33 cellular contexts compared by ENCODE assay signal in genomic region chr1:62401034-62401433, GRCh38. TPM values are rescaled to one million over a fixed set of nuclear protein-coding genes. Genes with fewer than 3 reads are reported as not detected.
DNase-seq lines count a peak whose midpoint lies in the region; ATAC-seq, FAIRE-seq and TF ChIP-seq lines count a peak whose summit lies in the region.
"Had no signal": no experiment of that assay in that cellular context is flagged by ENCODE, and none has a peak within 500 bp of the region (broad histone marks: within the 10 kb centered on the region; RNA-seq: fewer than 3 reads in every experiment).

No MANE protein-coding gene starts in this region.

- no peak overlapping the region for H2BK20ac ChIP-seq in H1 (ENCODE audit: low read length)

- H3K27me3 Mint-ChIP-seq in activated CD4-positive, alpha-beta T cell treated with anti-CD3 and anti-CD28 coated beads, Interleukin-2, amount 10 ng/mL, durations not matched to agents 24 days and 14 days: peaks cover 1% of the 10 kb centered on the region
- H3K27me3 Mint-ChIP-seq: activated CD8-positive, alpha-beta memory T cell treated with anti-CD3 and anti-CD28 coated beads, Interleukin-2, amount 10 ng/mL, durations not matched to agents 7 days and 5 days; brain; CD4-positive, alpha-beta memory T cell; naive B cell; stimulated activated naive CD8-positive, alpha-beta T cell treated with anti-CD3 and anti-CD28 coated beads, Interleukin-15, Interleukin-2, amounts not matched to agents 100 ng/mL and 50 ng/mL, for 24 hours had no signal

- no peaks in the 10 kb centered on the region for H3K36me3 Mint-ChIP-seq in activated CD4-positive, alpha-beta T cell treated with anti-CD3 and anti-CD28 coated beads, Interleukin-2, amount 10 ng/mL, durations not matched to agents 24 days and 14 days (ENCODE audit: low read depth)
- H3K36me3 Mint-ChIP-seq: activated CD8-positive, alpha-beta memory T cell treated with anti-CD3 and anti-CD28 coated beads, Interleukin-2, amount 10 ng/mL, durations not matched to agents 7 days and 5 days; brain; CD4-positive, alpha-beta memory T cell; mesothelial cell of epicardium; naive B cell had no signal

- no peak overlapping the region for H2BK15ac ChIP-seq in H1 (ENCODE audit: low read length)

- H3K9ac ChIP-seq in H1 (replicated peaks in 1 of 4; ENCODE audit: extremely low read depth in 1 of 4, low read depth in 3 of 4, low read length in 3 of 4) (no peak overlapping the region), HepG2 (ENCODE audit: insufficient read depth, low read depth, low read length) (no peak overlapping the region)

- H3K4me1 Mint-ChIP-seq in activated CD4-positive, alpha-beta T cell treated with anti-CD3 and anti-CD28 coated beads, Interleukin-2, amount 10 ng/mL, durations not matched to agents 24 days and 14 days: no peaks in the 10 kb centered on the region
- H3K4me1 Mint-ChIP-seq: activated B cell treated with CpG ODN at 0.5 μM for 24 hours; activated CD8-positive, alpha-beta memory T cell treated with anti-CD3 and anti-CD28 coated beads, Interleukin-2, amount 10 ng/mL, durations not matched to agents 7 days and 5 days; CD4-positive, alpha-beta memory T cell; mesothelial cell of epicardium; naive B cell had no signal

- H3K4me3 ChIP-seq in A673 (ENCODE audit: low read depth, low read length, poor library complexity, severe bottlenecking) (no peak overlapping the region), H1 (ENCODE audit: extremely low read depth in 1 of 4, insufficient read depth in 2 of 4, low read depth in 3 of 4, low read length in 4 of 4) (no peak overlapping the region), HepG2 (replicated peaks in 1 of 3; ENCODE audit: insufficient read depth in 1 of 3, low read depth in 2 of 3, low read length in 3 of 3) (no peak overlapping the region)
- H3K4me3 ChIP-seq: adrenal gland, skin epidermis, thoracic aorta, uterus had no signal

- no peak overlapping the region for H3K56ac ChIP-seq in H1 (replicated peaks; ENCODE audit: insufficient read length, low read depth, low read length)

- H3K79me2 ChIP-seq in H1 (ENCODE audit: control insufficient read depth in 1 of 2, insufficient read depth in 2 of 2, low read length in 2 of 2): no peaks in the 10 kb centered on the region
- no peaks in the 10 kb centered on the region for H3K79me2 ChIP-seq in HepG2 (ENCODE audit: insufficient read depth, low read length)

- H3K9me3 ChIP-seq in A673 (ENCODE audit: low read depth, low read length, poor library complexity, severe bottlenecking) (no peaks in the 10 kb centered on the region), H1 (ENCODE audit: insufficient read depth in 2 of 2, low read depth in 1 of 2, low read length in 1 of 2) (no peaks in the 10 kb centered on the region), HepG2 (ENCODE audit: low read length) (no peaks in the 10 kb centered on the region)
- H3K9me3 ChIP-seq: adrenal gland, thoracic aorta, uterus had no signal

- H2BK120ac ChIP-seq in H1 (replicated peaks; ENCODE audit: low read depth, low read length): no peak overlapping the region

- H2BK5ac ChIP-seq in H1 (ENCODE audit: low read depth, low read length): no peak overlapping the region

- no peak overlapping the region for H4K91ac ChIP-seq in H1 (replicated peaks; ENCODE audit: insufficient read length, low read length)

- H3K4me3 Mint-ChIP-seq in activated CD4-positive, alpha-beta T cell treated with anti-CD3 and anti-CD28 coated beads, Interleukin-2, amount 10 ng/mL, durations not matched to agents 24 days and 14 days: no peak overlapping the region
- H3K4me3 Mint-ChIP-seq: activated B cell treated with CpG ODN at 0.5 μM for 24 hours; activated CD8-positive, alpha-beta memory T cell treated with anti-CD3 and anti-CD28 coated beads, Interleukin-2, amount 10 ng/mL, durations not matched to agents 7 days and 5 days; brain; CD4-positive, alpha-beta memory T cell; HFFc6; mesothelial cell of epicardium; naive B cell; stimulated activated naive CD8-positive, alpha-beta T cell treated with anti-CD3 and anti-CD28 coated beads, Interleukin-15, Interleukin-2, amounts not matched to agents 100 ng/mL and 50 ng/mL, for 24 hours had no signal

- no peak overlapping the region for H3K4ac ChIP-seq in H1 (replicated peaks; ENCODE audit: insufficient read length, low read depth, low read length)

- no peaks in the 10 kb centered on the region for H3K36me3 ChIP-seq in A673 (ENCODE audit: insufficient read depth, low read length, poor library complexity, severe bottlenecking)
- no peaks in the 10 kb centered on the region for H3K36me3 ChIP-seq in H1 (ENCODE audit: control insufficient read depth in 2 of 4, insufficient read depth in 4 of 4, low read length in 3 of 4)
- no peaks in the 10 kb centered on the region for H3K36me3 ChIP-seq in HepG2 (replicated peaks in 1 of 2; ENCODE audit: control insufficient read depth in 1 of 2, insufficient read depth in 2 of 2, low read length in 2 of 2)
- H3K36me3 ChIP-seq: adrenal gland, thoracic aorta, uterus had no signal

- no peak overlapping the region for H4K5ac ChIP-seq in H1 (ENCODE audit: insufficient read length, low read depth, low read length)

- peak; percentile 86 for DNase-seq in A673 (ENCODE audit: low spot score)
- peak; percentile 52 for DNase-seq in M059J (ENCODE audit: low read depth)
- peak; percentile 52 for DNase-seq in NCI-H345 treated with DMSO at 0.1 percent for 48 hours (lab: John Stamatoyannopoulos, UW; ENCODE audit: unreplicated experiment)
- no peak for DNase-seq in H1 (ENCODE audit: low read depth in 1 of 2, low spot score in 2 of 2)
- DNase-seq in activated CD4-positive, alpha-beta T cell treated with anti-CD3 and anti-CD28 coated beads, Interleukin-2, amount 10 ng/mL, durations not matched to agents 24 days and 14 days: no peak
- no peak for DNase-seq in HepG2 (ENCODE audit: low spot score)
- DNase-seq in globus pallidus (ENCODE audit: low spot score): no peak
- DNase-seq: 8988T; activated B cell treated with CpG ODN at 0.5 μM for 24 hours; activated CD8-positive, alpha-beta memory T cell treated with anti-CD3 and anti-CD28 coated beads, Interleukin-2, amount 10 ng/mL, durations not matched to agents 7 days and 5 days; activated T-cell treated with anti-CD3 and anti-CD28 coated beads, Interleukin-2, amount 50 U/mL, for 48 hours; adrenal gland; AML-193; CD4-positive, alpha-beta memory T cell; cerebellar nuclear complex; DMS153; glutamatergic neuron; HFFc6; left ventricle myocardium superior; naive B cell; NCI-H2029; nucleus accumbens; SIG-M5; uterus had no signal

- H4K20me1 ChIP-seq in H1 (replicated peaks in 1 of 2; ENCODE audit: control insufficient read depth in 1 of 2, insufficient read depth in 2 of 2, low read length in 2 of 2) (no peaks in the 10 kb centered on the region), HepG2 (ENCODE audit: insufficient read depth, low read length) (no peaks in the 10 kb centered on the region)

- WGBS in H1 (ENCODE audit: extremely low coverage in 1 of 2, insufficient coverage in 1 of 2, insufficient read length in 1 of 2, insufficient replicate concordance in 2 of 2, low coverage in 1 of 2, low lambda C conversion rate in 2 of 2, missing lambda C conversion rate in 1 of 2), 2 experiments: 45% methylated on average over 4 of the region's 4 CpGs; no CpG with 5 or more reads in 1 of the 2 experiments
- 62% methylated on average over 4 of the region's 4 CpGs for WGBS in HepG2 (ENCODE audit: low lambda C conversion rate)

- H3K18ac ChIP-seq in H1 (ENCODE audit: extremely low read depth, low read length): no peak overlapping the region

- H2AK5ac ChIP-seq in H1 (ENCODE audit: low read depth, low read length): no peak overlapping the region

- no peak for TF ChIP-seq EP300 in H1 (IDR thresholded peaks at IDR 0.05; ENCODE audit: borderline replicate concordance in 1 of 2, low read depth in 2 of 2, low read length in 2 of 2)
- no peak for TF ChIP-seq EP300 in HepG2 (IDR thresholded peaks at IDR 0.05; ENCODE audit: low read depth in 2 of 2, low read length in 2 of 2)
- TF ChIP-seq EP300 in HepG2 (CRISPR knock-in tag; IDR thresholded peaks at IDR 0.05; ENCODE audit: borderline replicate concordance): no peak

- no peaks in the 10 kb centered on the region for H3K23me2 ChIP-seq in H1 (ENCODE audit: low read depth, low read length)

- TF ChIP-seq POLR2A in H1 (IDR thresholded peaks at IDR 0.05; ENCODE audit: control extremely low read depth in 1 of 2, low read depth in 2 of 2, low read length in 2 of 2) (no peak), HepG2 (IDR thresholded peaks at IDR 0.05; ENCODE audit: insufficient read depth in 1 of 2, low read depth in 2 of 2, low read length in 2 of 2) (no peak)

- H3K9me3 Mint-ChIP-seq in activated CD4-positive, alpha-beta T cell treated with anti-CD3 and anti-CD28 coated beads, Interleukin-2, amount 10 ng/mL, durations not matched to agents 24 days and 14 days: no peaks in the 10 kb centered on the region
- H3K9me3 Mint-ChIP-seq: activated B cell treated with CpG ODN at 0.5 μM for 24 hours; CD4-positive, alpha-beta memory T cell; HFFc6; mesothelial cell of epicardium; naive B cell; stimulated activated naive CD8-positive, alpha-beta T cell treated with anti-CD3 and anti-CD28 coated beads, Interleukin-15, Interleukin-2, amounts not matched to agents 100 ng/mL and 50 ng/mL, for 24 hours had no signal

- intact Hi-C loops in A673 (cut with micrococcal nuclease; ENCODE audit: unreplicated experiment): loop anchor here (2.0 kb wide), 1 partner anchor 14 kb away; no protein-coding TSS in a partner anchor
- intact Hi-C loops in activated CD4-positive, alpha-beta T cell treated with anti-CD3 and anti-CD28 coated beads, Interleukin-2, amount 10 ng/mL, durations not matched to agents 24 days and 14 days (cut with micrococcal nuclease): loop anchor here (10.0 kb wide), 1 partner anchor 344 kb away; no protein-coding TSS in a partner anchor
- intact Hi-C loops in HepG2 (cut with micrococcal nuclease; ENCODE audit: unreplicated experiment): no loop called here

- no peak overlapping the region for H3K23ac ChIP-seq in H1 (ENCODE audit: insufficient read length)

- H3K27me3 ChIP-seq in A673 (replicated peaks; ENCODE audit: insufficient read depth, low read depth, low read length, poor library complexity): peaks cover 9% of the 10 kb centered on the region
- H3K27me3 ChIP-seq in H1 (replicated peaks in 1 of 4; ENCODE audit: control insufficient read depth in 3 of 4, extremely low read depth in 1 of 4, insufficient read depth in 3 of 4, low read length in 3 of 4): 0 out of 7 replicates have a peak, but pooled peaks cover 0 to 3% (median 0%) of the 10 kb centered on the region in 4 experiments
- no peaks in the 10 kb centered on the region for H3K27me3 ChIP-seq in HepG2 (ENCODE audit: control insufficient read depth in 1 of 2, insufficient read depth in 2 of 2, low read length in 2 of 2)
- H3K27me3 ChIP-seq: adrenal gland, uterus had no signal

- BruUV-seq in A673 (replicated peaks; lab: Mats Ljungman, UMichigan): no TSS peak
- no TSS peak for BruUV-seq in HepG2 (replicated peaks; lab: Mats Ljungman, UMichigan)

- FAIRE-seq in H1 (lab: Jason Lieb, UNC) (no peak), HepG2 (lab: Jason Lieb, UNC) (no peak)
- FAIRE-seq: endothelial cell of umbilical vein, keratinocyte had no signal

- in situ Hi-C loops in HepG2 (cut with HindIII; ENCODE audit: extremely low pct_ligation_motif_present, low pct_unique_long_range_greater_than_20kb): no loop called here

- TF ChIP-seq CTCF in A673 (conservative IDR thresholded peaks at IDR 0.05; ENCODE audit: low read depth, low read length) (no peak), H1 (IDR thresholded peaks at IDR 0.05; ENCODE audit: control extremely low read depth in 1 of 3, insufficient read depth in 1 of 3, low read depth in 1 of 3, low read length in 3 of 3) (no peak), HepG2 (CRISPR knock-in tag; IDR thresholded peaks at IDR 0.05) (no peak)

- H3K4me1 ChIP-seq in A673 (ENCODE audit: insufficient read depth, low read length, poor library complexity, severe bottlenecking) (no peaks in the 10 kb centered on the region), H1 (replicated peaks in 1 of 4; ENCODE audit: control insufficient read depth in 3 of 4, insufficient read depth in 4 of 4, low read length in 3 of 4) (peaks cover 0 to 13% (median 7%) of the 10 kb centered on the region in 4 experiments; a peak in 3 of 7 replicates), HepG2 (ENCODE audit: insufficient read depth, low read length) (no peaks in the 10 kb centered on the region)
- H3K4me1 ChIP-seq: adrenal gland, uterus had no signal

- CTCF ChIA-PET in A673 (lab: Charles Lee) (interaction anchor here (0.5 to 1.7 kb wide), 2 partner anchors 58 to 225 kb away, joined by 5 to 10 read pairs; no protein-coding TSS in a partner anchor), H1 (lab: Charles Lee; ENCODE audit: partially characterized antibody) (interaction anchor here (0.9 to 15.5 kb wide), 5 partner anchors 9 to 319 kb away, joined by 3 to 191 read pairs (median 5); no protein-coding TSS in a partner anchor), HepG2 (lab: Yijun Ruan, JAX; ENCODE audit: low intra/inter-chr PET ratio, low total read pairs) (no interaction called here)

- no peaks in the 10 kb centered on the region for H3K79me1 ChIP-seq in H1 (ENCODE audit: low read depth, low read length)

- H3K27ac ChIP-seq in A673 (ENCODE audit: low read depth, low read length, poor library complexity, severe bottlenecking): no peak overlapping the region
- H3K27ac ChIP-seq in H1 (ENCODE audit: low read depth, low read length): no peak overlapping the region
- no peak overlapping the region for H3K27ac ChIP-seq in HepG2 (ENCODE audit: extremely low read length, insufficient read depth, low read length)
- H3K27ac ChIP-seq: adrenal gland, skin epidermis, thoracic aorta, uterus had no signal

- H2AFZ ChIP-seq in H1 (ENCODE audit: low read length): no peak overlapping the region
- no peak overlapping the region for H2AFZ ChIP-seq in HepG2 (ENCODE audit: low read length)

- H4K8ac ChIP-seq in H1 (ENCODE audit: extremely low read depth, insufficient read depth, low read length): no peak overlapping the region

- peak overlapping the region in 1 of 2 experiments; percentile 30; a peak in 1 of 4 replicates for H3K4me2 ChIP-seq in H1 (ENCODE audit: insufficient read depth in 1 of 2, low read depth in 2 of 2, low read length in 2 of 2)
- no peak overlapping the region for H3K4me2 ChIP-seq in HepG2 (ENCODE audit: low read depth, low read length)

- ATAC-seq in HepG2: no peak
- no peak for ATAC-seq in GM19395 (IDR thresholded peaks at IDR 0.05; ENCODE audit: unreplicated experiment)
- ATAC-seq: activated CD8-positive, alpha-beta memory T cell treated with anti-CD3 and anti-CD28 coated beads, Interleukin-2, amount 10 ng/mL, durations not matched to agents 7 days and 5 days; left ventricle myocardium superior; Panc1 had no signal

- H3K27ac Mint-ChIP-seq in activated CD4-positive, alpha-beta T cell treated with anti-CD3 and anti-CD28 coated beads, Interleukin-2, amount 10 ng/mL, durations not matched to agents 24 days and 14 days: no peak overlapping the region
- H3K27ac Mint-ChIP-seq: activated B cell treated with CpG ODN at 0.5 μM for 24 hours; activated CD8-positive, alpha-beta memory T cell treated with anti-CD3 and anti-CD28 coated beads, Interleukin-2, amount 10 ng/mL, durations not matched to agents 7 days and 5 days; CD4-positive, alpha-beta memory T cell; HFFc6; mesothelial cell of epicardium; naive B cell; stimulated activated naive CD8-positive, alpha-beta T cell treated with anti-CD3 and anti-CD28 coated beads, Interleukin-15, Interleukin-2, amounts not matched to agents 100 ng/mL and 50 ng/mL, for 24 hours had no signal

- H2BK12ac ChIP-seq in H1 (ENCODE audit: low read depth, low read length): no peak overlapping the region

- H3K14ac ChIP-seq in H1 (ENCODE audit: insufficient read length): no peak overlapping the region

- POLR2A ChIA-PET in A673 (lab: Charles Lee; ENCODE audit: low non-redundant PET) (no interaction called here), H1 (lab: Charles Lee; ENCODE audit: partially characterized antibody) (interaction anchor here (1.0 to 1.1 kb wide), 3 partner anchors 35 to 205 kb away, joined by 3 to 5 read pairs (median 4); partner anchors contain the start of gene USP1), HepG2 (lab: Yijun Ruan, JAX) (no interaction called here)

- TF ChIP-seq RAD21 in H1 (IDR thresholded peaks at IDR 0.05 in 1 of 2, conservative IDR thresholded peaks at IDR 0.05 in 1 of 2; ENCODE audit: low read depth in 2 of 2, low read length in 2 of 2) (no peak), HepG2 (CRISPR knock-in tag; IDR thresholded peaks at IDR 0.05) (no peak)

RNA-seq across cellular contexts. Expression of gene USP1, which starts 35.8 kb away (rescaled TPM):
- 85.9 and 90.0 TPM in 2 replicates for total RNA-seq in A673 (2021)
- 59.5 and 68.6 TPM in 2 replicates for total RNA-seq in M059J (2014; rRNA removed; shearing (Covaris generic))
- 48.3 and 49.6 TPM in 2 replicates for total RNA-seq in H1 (2021; fragmentation: NEBNext Ultra II Directional; extraction: Animal tissue kit (Norgen Biotek cat#: 25700))
- 7.3 and 9.1 TPM in 2 replicates for polyA plus RNA-seq in H1 (2011; rRNA removed)
- 13.5 TPM for polyA plus RNA-seq in H1 (2011; cell fraction: cytosol; rRNA removed)
- 4.5 TPM for polyA plus RNA-seq in H1 (2011; cell fraction: nucleus; rRNA removed)
- 15.2 to 32.6 TPM (median 18.3 TPM) in 4 replicates for polyA plus RNA-seq in H1 (2012, experiment 1 of 2)
- polyA plus RNA-seq in H1 (2012, experiment 2 of 2): 2.5 TPM
- polyA plus RNA-seq in H1 (2013, experiment 1 of 2): 33.4 TPM
- 33.8 TPM for polyA plus RNA-seq in H1 (2013, experiment 2 of 2)
- polyA minus RNA-seq in H1 (2011; rRNA and poly(A)+ RNA removed): 9.6 and 12.9 TPM in 2 replicates
- 14.9 TPM for polyA minus RNA-seq in H1 (2011; cell fraction: cytosol; rRNA and poly(A)+ RNA removed)
- polyA minus RNA-seq in H1 (2011; cell fraction: nucleus; rRNA and poly(A)+ RNA removed): 14.8 TPM
- total RNA-seq in activated CD4-positive, alpha-beta T cell treated with anti-CD3 and anti-CD28 coated beads, Interleukin-2, amount 10 ng/mL, durations not matched to agents 24 days and 14 days: 77.4 and 81.5 TPM in 2 replicates
- total RNA-seq in HepG2 (2016; rRNA removed; fragmentation: Illumina TruSeq; extraction: Trizol): 64.6 and 91.7 TPM in 2 replicates
- total RNA-seq in HepG2 (2016; cell fraction: cytosol; rRNA removed; fragmentation: Illumina TruSeq; extraction: Trizol; ENCODE audit: low read depth): 14.4 and 16.9 TPM in 2 replicates
- total RNA-seq in HepG2 (2016; cell fraction: insoluble cytoplasmic fraction; rRNA removed; fragmentation: Illumina TruSeq; extraction: Trizol): 66.6 and 87.1 TPM in 2 replicates
- 39.3 and 41.3 TPM in 2 replicates for total RNA-seq in HepG2 (2016; cell fraction: membrane; rRNA removed; fragmentation: Illumina TruSeq; extraction: Trizol)
- 45.6 and 46.4 TPM in 2 replicates for total RNA-seq in HepG2 (2016; cell fraction: nucleus; rRNA removed; fragmentation: Illumina TruSeq; extraction: Trizol)
- polyA plus RNA-seq in HepG2 (2011; rRNA removed): 5.8 and 9.0 TPM in 2 replicates
- 3.6 and 5.1 TPM in 2 replicates for polyA plus RNA-seq in HepG2 (2011; cell fraction: cytosol; rRNA removed)
- 4.0 and 4.1 TPM in 2 replicates for polyA plus RNA-seq in HepG2 (2011; cell fraction: nucleus; rRNA removed)
- 21.2 and 27.7 TPM in 2 replicates for polyA plus RNA-seq in HepG2 (2012)
- polyA plus RNA-seq in HepG2 (2016; cell fraction: cytosol; fragmentation: Illumina TruSeq; extraction: Trizol; ENCODE audit: low read depth): 4.1 and 4.8 TPM in 2 replicates
- polyA plus RNA-seq in HepG2 (2016; cell fraction: insoluble cytoplasmic fraction; fragmentation: Illumina TruSeq; extraction: Trizol; ENCODE audit: low read depth): 73.4 and 75.3 TPM in 2 replicates
- 17.2 and 18.4 TPM in 2 replicates for polyA plus RNA-seq in HepG2 (2016; cell fraction: membrane; fragmentation: Illumina TruSeq; extraction: Trizol; ENCODE audit: low read depth)
- 51.3 and 52.0 TPM in 2 replicates for polyA plus RNA-seq in HepG2 (2016; cell fraction: nucleus; fragmentation: Illumina TruSeq; extraction: Trizol; ENCODE audit: insufficient read depth, low read depth)
- polyA minus RNA-seq in HepG2 (2011; rRNA and poly(A)+ RNA removed; ENCODE audit: low replicate concordance): 2.3 and 6.8 TPM in 2 replicates
- 11.4 and 14.2 TPM in 2 replicates for polyA minus RNA-seq in HepG2 (2011; cell fraction: cytosol; rRNA and poly(A)+ RNA removed)
- polyA minus RNA-seq in HepG2 (2011; cell fraction: nucleus; rRNA and poly(A)+ RNA removed): 13.3 and 14.3 TPM in 2 replicates

Comparison
In these comparisons a context has a peak if more than half of its experiments do, and no peak if none do; other contexts are left out.
1. DNase-seq: peak in A673 (single experiment), M059J (single experiment) and NCI-H345 treated with DMSO at 0.1 percent for 48 hours (single experiment); none in H1 (0 of 2), activated CD4-positive, alpha-beta T cell treated with anti-CD3 and anti-CD28 coated beads, Interleukin-2, amount 10 ng/mL, durations not matched to agents 24 days and 14 days (single experiment), HepG2 (single experiment) and globus pallidus (single experiment).